Comparison of ENCODE assay signal across 9 cellular contexts in the genomic region with DNA sequence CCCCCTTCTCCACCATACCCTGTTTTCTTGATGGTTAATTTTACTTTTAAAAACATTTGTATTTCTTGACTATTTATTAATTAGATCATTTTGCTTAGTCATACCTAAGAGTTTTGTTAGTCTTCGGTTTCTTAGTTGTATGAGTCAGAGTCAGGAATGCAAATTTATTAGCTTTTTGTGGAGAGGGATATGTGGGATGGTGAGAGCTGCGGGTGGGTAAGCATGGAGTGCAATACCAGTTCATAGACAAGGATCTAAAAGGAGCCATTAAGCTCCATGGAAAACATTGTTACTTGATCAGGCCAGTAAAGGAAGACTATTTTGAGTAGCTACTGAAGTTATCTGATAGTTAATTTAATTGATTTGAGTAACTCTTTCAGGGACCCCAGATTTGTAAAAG.
DNase-seq lines count a peak whose midpoint lies in the region; ATAC-seq and TF ChIP-seq lines count a peak whose summit lies in the region.
"Had no signal": no experiment of that assay in that cellular context is flagged by ENCODE, and none has a peak within 500 bp of the region (broad histone marks: within the 10 kb centered on the region; RNA-seq: fewer than 3 reads in every experiment).

No MANE protein-coding gene starts in this region.

- H3K27me3 ChIP-seq in osteoblast (ENCODE audit: insufficient read depth, low read length) = no peaks in the 10 kb centered on the region

- ATAC-seq in GM19035 (IDR thresholded peaks at IDR 0.05; ENCODE audit: unreplicated experiment) (no peak), HG03045 (IDR thresholded peaks at IDR 0.05; ENCODE audit: unreplicated experiment) (no peak)

- H3K4me1 ChIP-seq in OCI-LY7 (ENCODE audit: insufficient read depth, low read length, poor library complexity, severe bottlenecking) (no peaks in the 10 kb centered on the region), osteoblast (ENCODE audit: insufficient read depth, low read length) (peaks cover 20% of the 10 kb centered on the region)

- H3K27ac ChIP-seq in OCI-LY7 (ENCODE audit: low read depth, low read length, poor library complexity, severe bottlenecking) (no peak overlapping the region), epithelial cell of prostate (peak overlapping the region; percentile 70), osteoblast (ENCODE audit: low read depth, low read length) (peak overlapping the region; percentile 100)

- CTCF ChIA-PET in OCI-LY7 (lab: Charles Lee; ENCODE audit: unreplicated experiment) = no interaction called here

- H3K4me3 ChIP-seq in OCI-LY7 (ENCODE audit: low read depth, low read length, poor library complexity, severe bottlenecking) = no peak overlapping the region
- H3K4me3 ChIP-seq in osteoblast (ENCODE audit: insufficient read depth, low read length) = peak overlapping the region; percentile 42

- DNase-seq in CD1c-positive myeloid dendritic cell (ENCODE audit: extremely low spot score) (peak; percentile 49), OCI-LY7 (ENCODE audit: low spot score) (no peak), epithelial cell of prostate (ENCODE audit: low read depth, low spot score) (peak; percentile 74), osteoblast (ENCODE audit: insufficient read length, low spot score, missing footprints) (peak; percentile 68), KBM-7 (no peak), GM20000 (ENCODE audit: low spot score) (no peak)
- DNase-seq: activated naive CD8-positive, alpha-beta T cell treated with anti-CD3 and anti-CD28 coated beads, Interleukin-2, amount 10 ng/mL, durations not matched to agents 7 days and 5 days had no signal

- no peaks in the 10 kb centered on the region for H3K9me2 ChIP-seq in OCI-LY7 (ENCODE audit: insufficient read depth, low read length)

- intact Hi-C loops in OCI-LY7 (cut with micrococcal nuclease; ENCODE audit: unreplicated experiment) = no loop called here

- no peaks in the 10 kb centered on the region for H3K79me2 ChIP-seq in OCI-LY7 (ENCODE audit: insufficient read depth, low read depth, low read length)
- peaks cover 80% of the 10 kb centered on the region for H3K79me2 ChIP-seq in osteoblast (ENCODE audit: insufficient read depth, low read length)

- H3K4me2 ChIP-seq in OCI-LY7 (ENCODE audit: low read length) (peak overlapping the region; percentile 52; the same call in 1 of the 2 replicates), osteoblast (ENCODE audit: insufficient read depth, low read length) (peak overlapping the region; percentile 71)

- in situ Hi-C loops in KBM-7 (cut with MboI; ENCODE audit: low pct_unique_long_range_greater_than_20kb, low sequenced_read_pairs) = no loop called here

- BruUV-seq in OCI-LY7 (replicated peaks; lab: Mats Ljungman, UMichigan) = no TSS peak

- no peak overlapping the region; the same call in 1 of the 2 replicates for H2AFZ ChIP-seq in OCI-LY7 (ENCODE audit: low read length)
- H2AFZ ChIP-seq in osteoblast (ENCODE audit: low read length) = peak overlapping the region; percentile 49

- POLR2A ChIA-PET in OCI-LY7 (lab: Charles Lee) = interaction anchor here (0.6 kb wide), 1 partner anchor 16 kb away, joined by 4 read pairs; no protein-coding TSS in a partner anchor

- H3K9me3 ChIP-seq in OCI-LY7 (ENCODE audit: low read length) (no peaks in the 10 kb centered on the region), osteoblast (ENCODE audit: low read depth, low read length) (no peaks in the 10 kb centered on the region)

- TF ChIP-seq CTCF in OCI-LY7 (conservative IDR thresholded peaks at IDR 0.05; ENCODE audit: low read length) = no peak
- TF ChIP-seq CTCF in osteoblast (IDR thresholded peaks at IDR 0.05; ENCODE audit: extremely low read depth, low read depth, low read length) = no peak
- TF ChIP-seq CTCF in GM20000 (IDR thresholded peaks at IDR 0.05; ENCODE audit: extremely low read depth, missing control alignments) = no peak

- H4K20me1 ChIP-seq in OCI-LY7 (ENCODE audit: insufficient read depth, low read length) = no peaks in the 10 kb centered on the region; the same call in 1 of the 2 replicates
- H4K20me1 ChIP-seq in osteoblast (ENCODE audit: insufficient read depth, low read length) = peaks cover 8% of the 10 kb centered on the region

- H3K36me3 ChIP-seq in OCI-LY7 (ENCODE audit: insufficient read depth, low read length) (no peaks in the 10 kb centered on the region), osteoblast (ENCODE audit: insufficient read depth, low read length) (no peaks in the 10 kb centered on the region)

Comparison
In these comparisons a context has a peak if more than half of its experiments do, and no peak if none do; other contexts are left out.
1. DNase-seq: peak in CD1c-positive myeloid dendritic cell (single experiment), epithelial cell of prostate (single experiment) and osteoblast (single experiment); none in OCI-LY7 (single experiment), KBM-7 (single experiment) and GM20000 (single experiment).